Comparison of ENCODE assay signal across 8 cellular contexts in the genomic region with DNA sequence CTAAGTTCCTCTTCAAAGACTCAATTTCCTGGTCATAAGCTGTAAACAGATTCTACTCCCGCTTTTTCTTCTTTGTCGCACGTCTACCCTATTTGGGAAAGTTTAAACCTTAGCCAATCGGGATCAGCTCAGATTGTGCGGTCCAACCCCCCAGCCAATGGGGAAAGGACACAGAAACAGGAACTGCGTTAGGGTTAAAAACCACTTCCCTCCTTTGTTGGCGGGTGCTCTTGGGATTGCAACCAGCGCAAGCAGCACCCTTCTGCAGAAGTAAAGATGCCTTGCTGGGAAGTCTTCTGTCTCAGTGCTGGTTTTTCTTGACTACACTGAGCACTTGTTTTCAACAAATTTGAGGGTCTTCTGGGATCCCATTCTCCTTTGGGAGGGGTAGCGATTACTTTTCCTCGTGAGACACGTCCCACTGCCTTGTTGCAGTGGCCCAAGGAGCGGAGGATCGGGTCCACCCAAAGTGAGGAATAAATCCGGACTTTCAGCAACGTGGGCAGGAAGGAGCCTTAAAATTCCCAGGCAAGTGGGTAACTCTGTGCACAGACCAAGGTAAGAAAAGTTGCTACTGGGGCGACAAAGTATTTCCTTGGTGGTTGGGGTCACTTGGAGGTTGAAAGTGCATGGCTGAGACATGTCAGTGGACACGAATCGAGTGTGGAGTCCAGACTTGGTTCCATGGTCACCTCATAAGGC. TPM values are rescaled to one million over a fixed set of nuclear protein-coding genes. Genes with fewer than 3 reads are reported as not detected.
A peak's percentile ranks its signal among the peaks of the same experiment; 100 is the strongest.
DNase-seq lines count a peak whose midpoint lies in the region; ATAC-seq and TF ChIP-seq lines count a peak whose summit lies in the region.

No MANE protein-coding gene starts in this region.

- H3K27ac ChIP-seq in H9 (ENCODE audit: insufficient read length, low read depth, low read length) (peak overlapping the region; percentile 74), gastroesophageal sphincter (peak overlapping the region; percentile 63 to 98 (median 96)), skeletal muscle tissue (ENCODE audit: low read depth, low read length) (peak overlapping the region; percentile 90)

- peak; percentile 92 for DNase-seq in H9
- DNase-seq in T-helper 2 cell treated with Interferon-gamma antibody and Interleukin-4, amounts not matched to agents 5 μg/mL and 100 μg/mL, for 36 hours (ENCODE audit: low spot score) = no peak
- no peak for DNase-seq in GOT3 (lab: John Stamatoyannopoulos, UW)
- no peak for DNase-seq in AML-193 (lab: John Stamatoyannopoulos, UW)
- DNase-seq in GF-D8 (lab: John Stamatoyannopoulos, UW) = no peak

- H3K4me3 ChIP-seq in gastroesophageal sphincter (peak overlapping the region; percentile 30 to 96), skeletal muscle tissue (ENCODE audit: low read length in 3 of 3) (peak overlapping the region; percentile 69 to 84 (median 75))

- H3K18ac ChIP-seq in H9 (ENCODE audit: insufficient read length, low read depth, low read length) = peak overlapping the region; percentile 92

- peak overlapping the region; percentile 41 for H2BK12ac ChIP-seq in H9 (ENCODE audit: insufficient read length, low read depth, low read length)

- TF ChIP-seq CTCF in H9 (conservative IDR thresholded peaks at IDR 0.05) = no peak
- TF ChIP-seq CTCF in gastroesophageal sphincter (IDR thresholded peaks at IDR 0.05) = no peak

- H3K79me1 ChIP-seq in H9 (ENCODE audit: insufficient read depth, low read depth, low read length, poor library complexity, severe bottlenecking) = no peaks in the 10 kb centered on the region

- TF ChIP-seq EP300 in gastroesophageal sphincter (IDR thresholded peaks at IDR 0.05) = no peak

- H3K79me2 ChIP-seq in H9 (ENCODE audit: insufficient read depth, low read length) = peaks cover 12% of the 10 kb centered on the region; the same call in 1 of the 2 replicates

- H4K91ac ChIP-seq in H9 (ENCODE audit: insufficient read length, low read depth, low read length) = no peak overlapping the region

- TF ChIP-seq POLR2A in gastroesophageal sphincter (IDR thresholded peaks at IDR 0.05) = no peak

- H3K27me3 ChIP-seq in H9 (ENCODE audit: insufficient read depth, low read length) = no peaks in the 10 kb centered on the region
- no peaks in the 10 kb centered on the region for H3K27me3 ChIP-seq in gastroesophageal sphincter
- no peaks in the 10 kb centered on the region for H3K27me3 ChIP-seq in skeletal muscle tissue (ENCODE audit: control insufficient read depth in 3 of 3, insufficient read depth in 3 of 3, low read length in 3 of 3)

- WGBS in H9 (ENCODE audit: extremely low coverage, insufficient read length, low lambda C conversion rate) = no CpG with 5 or more reads among the region's 18 CpGs
- WGBS in gastroesophageal sphincter (ENCODE audit: low coverage in 1 of 2), 2 donors = 88% methylated on average over 8 of the region's 18 CpGs

- H3K9me3 ChIP-seq in H9 (ENCODE audit: control insufficient read depth, low read depth, low read length) = no peaks in the 10 kb centered on the region
- peaks cover 0 to 19% (median 0%) of the 10 kb centered on the region in 3 donors for H3K9me3 ChIP-seq in gastroesophageal sphincter
- peaks cover 0 to 4% (median 4%) of the 10 kb centered on the region in 3 donors for H3K9me3 ChIP-seq in skeletal muscle tissue (ENCODE audit: control insufficient read depth in 3 of 3, low read length in 3 of 3)

- H3K56ac ChIP-seq in H9 (ENCODE audit: insufficient read length, low read depth, low read length) = no peak overlapping the region

- no peak for ATAC-seq in gastroesophageal sphincter
- no peak for ATAC-seq in GM18867 (IDR thresholded peaks at IDR 0.05; ENCODE audit: unreplicated experiment)

- peak overlapping the region; percentile 97 to 99 (median 98) for H3K27ac Mint-ChIP-seq in H9
- H3K27ac Mint-ChIP-seq in T-helper 2 cell treated with Interferon-gamma antibody and Interleukin-4, amounts not matched to agents 5 μg/mL and 100 μg/mL, for 36 hours = peak overlapping the region; percentile 86

- peak overlapping the region; percentile 50 for H3K4me2 ChIP-seq in H9 (ENCODE audit: insufficient read depth, insufficient read length, low read length)

- H3K9ac ChIP-seq in H9 (ENCODE audit: extremely low read depth, insufficient read length, low read length) = peak overlapping the region; percentile 91
- H3K9ac ChIP-seq in skeletal muscle tissue (ENCODE audit: low read depth in 1 of 3, low read length in 3 of 3) = peak overlapping the region; percentile 84 to 89 (median 87)

- H3K4me1 ChIP-seq in H9 (ENCODE audit: insufficient read depth, low read length) = no peaks in the 10 kb centered on the region
- H3K4me1 ChIP-seq in gastroesophageal sphincter = peaks cover 3 to 41% (median 27%) of the 10 kb centered on the region in 3 donors
- H3K4me1 ChIP-seq in skeletal muscle tissue (ENCODE audit: control insufficient read depth in 3 of 3, insufficient read depth in 3 of 3, low read length in 3 of 3) = peaks cover 33 to 39% (median 34%) of the 10 kb centered on the region in 3 donors

- H3K36me3 Mint-ChIP-seq in H9 (ENCODE audit: insufficient read depth in 1 of 3, low read depth in 3 of 3) = peaks cover 28 to 39% (median 29%) of the 10 kb centered on the region in 3 experiments
- peaks cover 33% of the 10 kb centered on the region for H3K36me3 Mint-ChIP-seq in T-helper 2 cell treated with Interferon-gamma antibody and Interleukin-4, amounts not matched to agents 5 μg/mL and 100 μg/mL, for 36 hours (ENCODE audit: low read depth)

- no peaks in the 10 kb centered on the region for H4K20me1 ChIP-seq in H9 (ENCODE audit: control insufficient read depth, insufficient read depth, insufficient read length)

- peaks cover 21% of the 10 kb centered on the region in 2 experiments for H3K4me1 Mint-ChIP-seq in H9
- peaks cover 24% of the 10 kb centered on the region for H3K4me1 Mint-ChIP-seq in T-helper 2 cell treated with Interferon-gamma antibody and Interleukin-4, amounts not matched to agents 5 μg/mL and 100 μg/mL, for 36 hours (ENCODE audit: low read depth)

- H3K27me3 Mint-ChIP-seq in H9 (ENCODE audit: low read depth) = peaks cover 6% of the 10 kb centered on the region
- H3K27me3 Mint-ChIP-seq in T-helper 2 cell treated with Interferon-gamma antibody and Interleukin-4, amounts not matched to agents 5 μg/mL and 100 μg/mL, for 36 hours (ENCODE audit: low read depth) = no peaks in the 10 kb centered on the region

- H3K14ac ChIP-seq in H9 (ENCODE audit: insufficient read depth, low read length) = peak overlapping the region; percentile 74; the same call in 1 of the 2 replicates

- no peak overlapping the region for H2BK5ac ChIP-seq in H9 (ENCODE audit: insufficient read length, low read length)

- H3K36me3 ChIP-seq in gastroesophageal sphincter (peaks cover 0 to 24% of the 10 kb centered on the region in 2 donors), skeletal muscle tissue (ENCODE audit: control insufficient read depth in 3 of 3, insufficient read depth in 3 of 3, low read length in 3 of 3) (peaks cover 11 to 15% (median 14%) of the 10 kb centered on the region in 3 donors)

- H4K5ac ChIP-seq in H9 (ENCODE audit: insufficient read length, low read depth, low read length) = peak overlapping the region; percentile 81

- peak overlapping the region; percentile 65 to 78 for H3K4me3 Mint-ChIP-seq in H9
- peak overlapping the region; percentile 61 for H3K4me3 Mint-ChIP-seq in T-helper 2 cell treated with Interferon-gamma antibody and Interleukin-4, amounts not matched to agents 5 μg/mL and 100 μg/mL, for 36 hours

- H2AFZ ChIP-seq in H9 (ENCODE audit: low read length) = no peak overlapping the region

- H3K9me3 Mint-ChIP-seq in H9 = peaks cover 21 to 23% of the 10 kb centered on the region in 2 experiments
- H3K9me3 Mint-ChIP-seq in T-helper 2 cell treated with Interferon-gamma antibody and Interleukin-4, amounts not matched to agents 5 μg/mL and 100 μg/mL, for 36 hours = peaks cover 22% of the 10 kb centered on the region

- no peak overlapping the region for H2AK5ac ChIP-seq in H9 (ENCODE audit: insufficient read length, low read length)

- H3T11ph ChIP-seq in H9 (ENCODE audit: low read length) = no peak overlapping the region

- H3K23me2 ChIP-seq in H9 (ENCODE audit: insufficient read length, low read depth, low read length, poor library complexity, severe bottlenecking) = peaks cover 8% of the 10 kb centered on the region

- no peak overlapping the region for H3K23ac ChIP-seq in H9 (ENCODE audit: insufficient read length, low read depth, low read length)

- H2BK120ac ChIP-seq in H9 (ENCODE audit: low read depth, low read length, poor library complexity, severe bottlenecking) = peak overlapping the region; percentile 39

- H3K4ac ChIP-seq in H9 (ENCODE audit: low read depth, low read length) = peak overlapping the region; percentile 6; the same call in 1 of the 2 replicates

- H2BK20ac ChIP-seq in H9 (ENCODE audit: low read depth, low read length, poor library complexity, severe bottlenecking) = no peak overlapping the region

- H4K8ac ChIP-seq in H9 (replicated peaks; ENCODE audit: insufficient read length, low read depth, low read length) = no peak overlapping the region

- H2BK15ac ChIP-seq in H9 (ENCODE audit: low read depth, low read length) = no peak overlapping the region

RNA-seq across cellular contexts. Expression of gene YPEL3, which starts 1.0 kb away (rescaled TPM):
- total RNA-seq in H9 (2021) = 26.3 and 27.5 TPM in 2 replicates
- 100 to 1,000 TPM in 1 of 4 donors, 10 to 100 TPM in 3; 76.9 to 105 (median 80.2) TPM for total RNA-seq in gastroesophageal sphincter
- total RNA-seq in skeletal muscle tissue = 14.1 TPM

RNA-seq across cellular contexts. Expression of gene TBX6, which starts 5.3 kb away (rescaled TPM):
- total RNA-seq in H9 (2021) (1.6 and 1.9 TPM in 2 replicates), gastroesophageal sphincter (under 1 TPM; 0.40 to 0.84 (median 0.45) TPM), skeletal muscle tissue (not detected)

RNA-seq across cellular contexts. Expression of gene GDPD3, which starts 16.3 kb away (rescaled TPM):
- total RNA-seq in H9 (2021) (3.8 and 4.0 TPM in 2 replicates), gastroesophageal sphincter (1 to 10 TPM; 1.1 to 3.1 (median 1.9) TPM), skeletal muscle tissue (0.52 TPM)

RNA-seq across cellular contexts. Expression of gene PPP4C, which starts 21.2 kb away (rescaled TPM):
- 162 and 163 TPM in 2 replicates for total RNA-seq in H9 (2021)
- total RNA-seq in gastroesophageal sphincter = 10 to 100 TPM; 41.2 to 58.5 (median 48.6) TPM
- 72.0 TPM for total RNA-seq in skeletal muscle tissue

RNA-seq across cellular contexts. Expression of gene MAPK3, which starts 26.0 kb away (rescaled TPM):
- total RNA-seq in H9 (2021) (52.3 and 53.5 TPM in 2 replicates), gastroesophageal sphincter (10 to 100 TPM; 39.2 to 61.4 (median 48.4) TPM), skeletal muscle tissue (14.6 TPM)
